19 cellular contexts compared by ENCODE assay signal in genomic region chr4:147815741-147816140, GRCh38.
DNase-seq lines count a peak whose midpoint lies in the region; ATAC-seq and TF ChIP-seq lines count a peak whose summit lies in the region.
"Had no signal": no experiment of that assay in that cellular context is flagged by ENCODE, and none has a peak within 500 bp of the region (broad histone marks: within the 10 kb centered on the region; RNA-seq: fewer than 3 reads in every experiment).

No MANE protein-coding gene starts in this region.

- no peak for ATAC-seq in heart right ventricle
- ATAC-seq in left cardiac atrium, result no peak
- peak; percentile 56 for ATAC-seq in upper lobe of right lung
- ATAC-seq in activated CD8-positive, alpha-beta memory T cell treated with anti-CD3 and anti-CD28 coated beads, Interleukin-2, amount 10 ng/mL, durations not matched to agents 7 days and 5 days, result no peak

- H3K27me3 ChIP-seq in heart right ventricle (no peaks in the 10 kb centered on the region), esophagus (ENCODE audit: control insufficient read depth in 1 of 2, insufficient read depth in 2 of 2, low read length in 2 of 2) (no peaks in the 10 kb centered on the region), upper lobe of right lung (no peaks in the 10 kb centered on the region)

- H3K9me3 Mint-ChIP-seq in osteocyte (ENCODE audit: unreplicated experiment), result no peaks in the 10 kb centered on the region
- no peaks in the 10 kb centered on the region for H3K9me3 Mint-ChIP-seq in activated CD8-positive, alpha-beta memory T cell treated with anti-CD3 and anti-CD28 coated beads, Interleukin-2, amount 10 ng/mL, durations not matched to agents 7 days and 5 days (ENCODE audit: low read depth)
- H3K9me3 Mint-ChIP-seq: mesothelial cell of epicardium had no signal

- no peaks in the 10 kb centered on the region for H3K27me3 Mint-ChIP-seq in osteocyte (ENCODE audit: unreplicated experiment)
- H3K27me3 Mint-ChIP-seq in activated CD8-positive, alpha-beta memory T cell treated with anti-CD3 and anti-CD28 coated beads, Interleukin-2, amount 10 ng/mL, durations not matched to agents 7 days and 5 days, result no peaks in the 10 kb centered on the region
- H3K27me3 Mint-ChIP-seq: B cell had no signal

- no peak for TF ChIP-seq CTCF in heart right ventricle (IDR thresholded peaks at IDR 0.05)
- TF ChIP-seq CTCF in osteocyte (IDR thresholded peaks at IDR 0.05), result no peak
- no peak for TF ChIP-seq CTCF in upper lobe of right lung (IDR thresholded peaks at IDR 0.05)

- peaks cover 6% of the 10 kb centered on the region for H3K36me3 Mint-ChIP-seq in osteocyte (ENCODE audit: unreplicated experiment)
- no peaks in the 10 kb centered on the region for H3K36me3 Mint-ChIP-seq in activated CD8-positive, alpha-beta memory T cell treated with anti-CD3 and anti-CD28 coated beads, Interleukin-2, amount 10 ng/mL, durations not matched to agents 7 days and 5 days
- H3K36me3 Mint-ChIP-seq: mesothelial cell of epicardium had no signal

- no peak for DNase-seq in heart right ventricle
- DNase-seq in left cardiac atrium, result no peak
- no peak for DNase-seq in osteocyte (ENCODE audit: extremely low spot score, unreplicated experiment)
- DNase-seq in upper lobe of right lung, result no peak
- DNase-seq in NCI-H2107 (lab: John Stamatoyannopoulos, UW), result no peak
- DNase-seq in posterior vena cava (ENCODE audit: low spot score), result no peak
- no peak for DNase-seq in activated CD8-positive, alpha-beta memory T cell treated with anti-CD3 and anti-CD28 coated beads, Interleukin-2, amount 10 ng/mL, durations not matched to agents 7 days and 5 days
- DNase-seq: activated CD4-positive, alpha-beta T cell treated with anti-CD3 and anti-CD28 coated beads for 48 hours; activated naive CD4-positive, alpha-beta T cell; GOT3; hippocampal formation; islet precursor cell; NCI-H1105 treated with DMSO at 0.1 percent for 48 hours; NCI-H524; stimulated activated CD4-positive, alpha-beta T cell treated with anti-CD3 and anti-CD28 coated beads, Interleukin-15, amount 100 ng/mL, for 24 hours had no signal

- peaks cover 26 to 98% (median 73%) of the 10 kb centered on the region in 9 donors for H3K4me1 ChIP-seq in heart right ventricle
- peaks cover 2 to 10% of the 10 kb centered on the region in 2 donors for H3K4me1 ChIP-seq in esophagus (ENCODE audit: control insufficient read depth in 2 of 2, insufficient read depth in 2 of 2, low read length in 1 of 2)
- H3K4me1 ChIP-seq in upper lobe of right lung, result peaks cover 45% of the 10 kb centered on the region

- intact Hi-C loops in heart right ventricle (cut with DNase I), result no loop called here
- intact Hi-C loops in left cardiac atrium (cut with DNase I), result no loop called here
- intact Hi-C loops in upper lobe of right lung (cut with DNase I), result no loop called here
- intact Hi-C loops in posterior vena cava (cut with DNase I), result no loop called here

- H3K4me3 Mint-ChIP-seq in osteocyte (ENCODE audit: unreplicated experiment), result no peak overlapping the region
- H3K4me3 Mint-ChIP-seq in activated CD8-positive, alpha-beta memory T cell treated with anti-CD3 and anti-CD28 coated beads, Interleukin-2, amount 10 ng/mL, durations not matched to agents 7 days and 5 days, result no peak overlapping the region
- H3K4me3 Mint-ChIP-seq: B cell, mesothelial cell of epicardium had no signal

- H3K9me3 ChIP-seq in heart right ventricle (no peaks in the 10 kb centered on the region), esophagus (ENCODE audit: control insufficient read depth in 2 of 2, insufficient read depth in 1 of 2, low read depth in 1 of 2, low read length in 1 of 2) (no peaks in the 10 kb centered on the region), upper lobe of right lung (no peaks in the 10 kb centered on the region)

- peak overlapping the region; percentile 21 for H3K27ac Mint-ChIP-seq in osteocyte (ENCODE audit: unreplicated experiment)
- H3K27ac Mint-ChIP-seq in activated CD8-positive, alpha-beta memory T cell treated with anti-CD3 and anti-CD28 coated beads, Interleukin-2, amount 10 ng/mL, durations not matched to agents 7 days and 5 days, result no peak overlapping the region
- H3K27ac Mint-ChIP-seq: B cell had no signal

- WGBS in heart right ventricle, 2 donors, result 65 to 70% methylated on average over 5 of the region's 5 CpGs
- WGBS in esophagus, 2 donors, result 80 to 81% methylated on average over 5 of the region's 5 CpGs

- H3K4me3 ChIP-seq in heart right ventricle (no peak overlapping the region), esophagus (ENCODE audit: low read depth in 1 of 2, low read length in 2 of 2) (no peak overlapping the region), upper lobe of right lung (no peak overlapping the region)

- H3K4me1 Mint-ChIP-seq in osteocyte (ENCODE audit: unreplicated experiment), result peaks cover 67% of the 10 kb centered on the region
- H3K4me1 Mint-ChIP-seq in activated CD8-positive, alpha-beta memory T cell treated with anti-CD3 and anti-CD28 coated beads, Interleukin-2, amount 10 ng/mL, durations not matched to agents 7 days and 5 days, result peaks cover 11% of the 10 kb centered on the region
- H3K4me1 Mint-ChIP-seq: B cell had no signal

- H3K27ac ChIP-seq in heart right ventricle, result peak overlapping the region; percentile 58 to 91 (median 79)
- H3K27ac ChIP-seq in esophagus (ENCODE audit: low read depth in 2 of 2, low read length in 1 of 2), result peak overlapping the region; percentile 14 to 21
- peak overlapping the region; percentile 37 for H3K27ac ChIP-seq in upper lobe of right lung
- H3K27ac ChIP-seq: RWPE1 had no signal

- CTCF ChIA-PET in activated CD8-positive, alpha-beta memory T cell treated with anti-CD3 and anti-CD28 coated beads, Interleukin-2, amount 10 ng/mL, durations not matched to agents 7 days and 5 days (lab: Charles Lee), result interaction anchor here (1.5 kb wide), 1 partner anchor 51 kb away, joined by 4 read pairs; no protein-coding TSS in a partner anchor

- H3K36me3 ChIP-seq in heart right ventricle, result no peaks in the 10 kb centered on the region
- no peaks in the 10 kb centered on the region for H3K36me3 ChIP-seq in esophagus (ENCODE audit: control insufficient read depth in 2 of 2, insufficient read depth in 2 of 2, low read length in 1 of 2)
- H3K36me3 ChIP-seq in upper lobe of right lung, result no peaks in the 10 kb centered on the region

Comparison
In these comparisons a context has a peak if more than half of its experiments do, and no peak if none do; other contexts are left out.
1. H3K27ac ChIP-seq: peak in every context shown above with its lines; median percentile 79 in heart right ventricle; 37 in upper lobe of right lung; 18 in esophagus.